Comparison of ENCODE assay signal across 7 cellular contexts in genomic region chr1:15652130-15652529, GRCh38. TPM values are rescaled to one million over a fixed set of nuclear protein-coding genes. Genes with fewer than 3 reads are reported as not detected.
A peak's percentile ranks its signal among the peaks of the same experiment; 100 is the strongest.
DNase-seq lines count a peak whose midpoint lies in the region; ATAC-seq, FAIRE-seq and TF ChIP-seq lines count a peak whose summit lies in the region.
"Not testable (repeated sequence)": the region's sequence is repeated elsewhere in the genome, so short reads cannot be mapped to it uniquely, and the experiment has no call there.

No MANE protein-coding gene starts in this region.

- peaks cover 23 to 82% of the 10 kb centered on the region in 2 experiments; a peak in 2 of 3 replicates for H3K36me3 ChIP-seq in HEK293 (ENCODE audit: control insufficient read depth in 2 of 2, insufficient read depth in 1 of 2, low read length in 2 of 2)
- H3K36me3 ChIP-seq in K562 (ENCODE audit: control insufficient read depth, insufficient read depth, low read length) = peaks cover 86% of the 10 kb centered on the region
- H3K36me3 ChIP-seq in HepG2 (replicated peaks in 1 of 2; ENCODE audit: control insufficient read depth in 1 of 2, insufficient read depth in 2 of 2, low read length in 2 of 2) = peaks cover 18 to 78% of the 10 kb centered on the region in 2 experiments
- H3K36me3 ChIP-seq in psoas muscle (ENCODE audit: insufficient read depth in 1 of 2, low read depth in 1 of 2) = peaks cover 2 to 95% of the 10 kb centered on the region in 2 donors
- H3K36me3 ChIP-seq in gastrocnemius medialis = peaks cover 3 to 41% of the 10 kb centered on the region in 2 donors

- not testable (repeated sequence) for H3K4me3 ChIP-seq in HEK293 (ENCODE audit: low read depth, low read length); K562; HepG2 (replicated peaks in 1 of 3; ENCODE audit: insufficient read depth in 1 of 3, low read depth in 2 of 3, low read length in 3 of 3); psoas muscle; gastrocnemius medialis

- peaks cover 34% of the 10 kb centered on the region for H3K36me3 Mint-ChIP-seq in T-helper 2 cell treated with Interferon-gamma antibody and Interleukin-4, amounts not matched to agents 5 μg/mL and 100 μg/mL, for 36 hours (ENCODE audit: low read depth)
- H3K36me3 Mint-ChIP-seq in activated naive CD8-positive, alpha-beta T cell treated with anti-CD3 and anti-CD28 coated beads for 36 hours = not testable (repeated sequence)

- TF ChIP-seq RAD21 in K562 (CRISPR knock-in tag; conservative IDR thresholded peaks at IDR 0.05 in 1 of 2, IDR thresholded peaks at IDR 0.05 in 1 of 2); HepG2 (CRISPR knock-in tag; IDR thresholded peaks at IDR 0.05): not testable (repeated sequence)

- not testable (repeated sequence) for DNase-seq in T-helper 2 cell treated with Interferon-gamma antibody and Interleukin-4, amounts not matched to agents 5 μg/mL and 100 μg/mL, for 36 hours (ENCODE audit: low spot score); activated naive CD8-positive, alpha-beta T cell treated with anti-CD3 and anti-CD28 coated beads for 36 hours; K562 (ENCODE audit: extremely low read depth in 1 of 4, low spot score in 3 of 4); HepG2 (ENCODE audit: low spot score); psoas muscle; gastrocnemius medialis

- not testable (repeated sequence) for H3K9me1 ChIP-seq in K562 (ENCODE audit: control insufficient read depth, insufficient read depth, low read length)

- H3K27me3 ChIP-seq in K562 (ENCODE audit: control insufficient read depth in 2 of 2, insufficient read depth in 2 of 2, low read length in 2 of 2); HepG2 (ENCODE audit: control insufficient read depth in 1 of 2, insufficient read depth in 2 of 2, low read length in 2 of 2); psoas muscle (ENCODE audit: insufficient read depth in 3 of 3, low read length in 2 of 3); gastrocnemius medialis: not testable (repeated sequence)

- not testable (repeated sequence) for FAIRE-seq in K562 (lab: Jason Lieb, UNC); HepG2 (lab: Jason Lieb, UNC)

- not testable (repeated sequence) for ATAC-seq in K562, HepG2, psoas muscle, gastrocnemius medialis

- not testable (repeated sequence) for H3K9ac ChIP-seq in K562 (ENCODE audit: insufficient read depth in 1 of 2, low read depth in 2 of 2, low read length in 2 of 2); HepG2 (ENCODE audit: insufficient read depth, low read depth, low read length)

- not testable (repeated sequence) for H3K4me1 Mint-ChIP-seq in T-helper 2 cell treated with Interferon-gamma antibody and Interleukin-4, amounts not matched to agents 5 μg/mL and 100 μg/mL, for 36 hours (ENCODE audit: low read depth); activated naive CD8-positive, alpha-beta T cell treated with anti-CD3 and anti-CD28 coated beads for 36 hours

- CTCF ChIA-PET in HEK293 (lab: Yijun Ruan, JAX); K562 (lab: Yijun Ruan, JAX; ENCODE audit: low intra/inter-chr PET ratio); HepG2 (lab: Yijun Ruan, JAX; ENCODE audit: low intra/inter-chr PET ratio, low total read pairs): not testable (repeated sequence)

- not testable (repeated sequence) for H3K9me3 ChIP-seq in HEK293 (ENCODE audit: control insufficient read depth, insufficient read depth, low read depth, low read length); K562 (replicated peaks; ENCODE audit: control insufficient read depth, insufficient read depth, low read depth, low read length); HepG2 (ENCODE audit: low read length); psoas muscle; gastrocnemius medialis

- intact Hi-C loops in K562 (cut with micrococcal nuclease); HepG2 (cut with micrococcal nuclease; ENCODE audit: unreplicated experiment); psoas muscle (cut with DNase I); gastrocnemius medialis (cut with DNase I; ENCODE audit: low total_unique reads): not testable (repeated sequence)

- peak overlapping the region; percentile 7 for H3K27ac Mint-ChIP-seq in T-helper 2 cell treated with Interferon-gamma antibody and Interleukin-4, amounts not matched to agents 5 μg/mL and 100 μg/mL, for 36 hours
- peak overlapping the region; percentile 56 for H3K27ac Mint-ChIP-seq in activated naive CD8-positive, alpha-beta T cell treated with anti-CD3 and anti-CD28 coated beads for 36 hours

- H3K27me3 Mint-ChIP-seq in T-helper 2 cell treated with Interferon-gamma antibody and Interleukin-4, amounts not matched to agents 5 μg/mL and 100 μg/mL, for 36 hours (ENCODE audit: low read depth); activated naive CD8-positive, alpha-beta T cell treated with anti-CD3 and anti-CD28 coated beads for 36 hours: not testable (repeated sequence)

- TF ChIP-seq POLR2A in K562 (conservative IDR thresholded peaks at IDR 0.05); HepG2 (IDR thresholded peaks at IDR 0.05; ENCODE audit: insufficient read depth in 1 of 2, low read depth in 2 of 2, low read length in 2 of 2); gastrocnemius medialis (IDR thresholded peaks at IDR 0.05): not testable (repeated sequence)

- not testable (repeated sequence) for H3K4me3 Mint-ChIP-seq in T-helper 2 cell treated with Interferon-gamma antibody and Interleukin-4, amounts not matched to agents 5 μg/mL and 100 μg/mL, for 36 hours; activated naive CD8-positive, alpha-beta T cell treated with anti-CD3 and anti-CD28 coated beads for 36 hours

- H3K27ac ChIP-seq in HEK293 (ENCODE audit: extremely low read depth, low read depth, low read length); K562 (ENCODE audit: extremely low read depth, low read depth, low read length); HepG2 (ENCODE audit: extremely low read length, insufficient read depth, low read length): not testable (repeated sequence)
- H3K27ac ChIP-seq in psoas muscle (peak overlapping the region; percentile 58), gastrocnemius medialis (peak overlapping the region in 3 of 4 donors; percentile 4 to 42 (median 36))

- H3K9me3 Mint-ChIP-seq in T-helper 2 cell treated with Interferon-gamma antibody and Interleukin-4, amounts not matched to agents 5 μg/mL and 100 μg/mL, for 36 hours; activated naive CD8-positive, alpha-beta T cell treated with anti-CD3 and anti-CD28 coated beads for 36 hours: not testable (repeated sequence)

- H3K79me2 ChIP-seq in K562 (ENCODE audit: control insufficient read depth, insufficient read depth, low read length); HepG2 (ENCODE audit: insufficient read depth, low read length): not testable (repeated sequence)

- not testable (repeated sequence) for H2AFZ ChIP-seq in K562 (ENCODE audit: low read depth, low read length); HepG2 (ENCODE audit: low read length)

- in situ Hi-C loops in K562 (cut with MboI); HepG2 (cut with HindIII; ENCODE audit: extremely low pct_ligation_motif_present, low pct_unique_long_range_greater_than_20kb); gastrocnemius medialis (cut with MboI; ENCODE audit: low sequenced_read_pairs in 4 of 4): not testable (repeated sequence)

- POLR2A ChIA-PET in HEK293 (lab: Yijun Ruan, JAX) (interaction anchor here (0.6 kb wide), 1 partner anchor 1030 kb away, joined by 6 read pairs; no protein-coding TSS in a partner anchor), K562 (lab: Yijun Ruan, JAX) (interaction anchor here (0.7 kb wide), 1 partner anchor 173 kb away, joined by 3 read pairs; no protein-coding TSS in a partner anchor)
- POLR2A ChIA-PET in HepG2 (lab: Yijun Ruan, JAX) = not testable (repeated sequence)

- WGBS in K562 (ENCODE audit: insufficient coverage, low coverage, missing lambda C conversion rate) = 94% methylated on average over 5 of the region's 6 CpGs
- 86% methylated on average over 6 of the region's 6 CpGs for WGBS in HepG2 (ENCODE audit: low lambda C conversion rate)
- 82 to 99% (median 88%) methylated on average over 6 of the region's 6 CpGs for WGBS in psoas muscle, 3 donors

- not testable (repeated sequence) for BruUV-seq in K562 (replicated peaks; lab: Mats Ljungman, UMichigan); HepG2 (replicated peaks; lab: Mats Ljungman, UMichigan)

- not testable (repeated sequence) for TF ChIP-seq CTCF in HEK293 (tag by site-specific recombination; IDR thresholded peaks at IDR 0.05); K562 (IDR thresholded peaks at IDR 0.05 in 2 of 3, conservative IDR thresholded peaks at IDR 0.05 in 1 of 3; ENCODE audit: insufficient read depth in 2 of 3, low read depth in 1 of 3, low read length in 3 of 3); HepG2 (CRISPR knock-in tag; IDR thresholded peaks at IDR 0.05); psoas muscle (IDR thresholded peaks at IDR 0.05); gastrocnemius medialis (IDR thresholded peaks at IDR 0.05 in 4 of 5, conservative IDR thresholded peaks at IDR 0.05 in 1 of 5)

- TF ChIP-seq EP300 in K562 (IDR thresholded peaks at IDR 0.05; ENCODE audit: low read length); HepG2 (IDR thresholded peaks at IDR 0.05; ENCODE audit: low read depth in 2 of 2, low read length in 2 of 2); HepG2 (CRISPR knock-in tag; IDR thresholded peaks at IDR 0.05; ENCODE audit: borderline replicate concordance): not testable (repeated sequence)

- not testable (repeated sequence) for H4K20me1 ChIP-seq in K562 (replicated peaks; ENCODE audit: control insufficient read depth, insufficient read depth, low read length)
- peaks cover 11% of the 10 kb centered on the region; the same call in 1 of the 2 replicates for H4K20me1 ChIP-seq in HepG2 (ENCODE audit: insufficient read depth, low read length)

- not testable (repeated sequence) for H3K4me1 ChIP-seq in HEK293 (ENCODE audit: control insufficient read depth, insufficient read depth, low read length); K562 (replicated peaks in 1 of 2; ENCODE audit: control insufficient read depth in 2 of 2, insufficient read depth in 2 of 2, low read length in 2 of 2); HepG2 (ENCODE audit: insufficient read depth, low read length)
- peaks cover 24% of the 10 kb centered on the region for H3K4me1 ChIP-seq in psoas muscle
- H3K4me1 ChIP-seq in gastrocnemius medialis = peaks cover 23 to 24% of the 10 kb centered on the region in 2 donors

- not testable (repeated sequence) for H3K4me2 ChIP-seq in K562 (ENCODE audit: insufficient read depth, low read length); HepG2 (ENCODE audit: low read depth, low read length)

RNA-seq across cellular contexts. Expression of gene PLEKHM2, which starts 32.0 kb away (rescaled TPM):
- total RNA-seq in activated naive CD8-positive, alpha-beta T cell treated with anti-CD3 and anti-CD28 coated beads for 36 hours = 10 to 100 TPM; 45.4 to 50.6 TPM
- 33.4 and 106 TPM in 2 replicates for total RNA-seq in K562 (2011; cell fraction: chromatin; rRNA removed; ENCODE audit: low replicate concordance)
- 69.5 and 71.2 TPM in 2 replicates for total RNA-seq in K562 (2011; cell fraction: nucleolus; rRNA removed)
- total RNA-seq in K562 (2011; cell fraction: nucleoplasm; rRNA removed) = 36.4 and 44.3 TPM in 2 replicates
- total RNA-seq in K562 (2014; rRNA removed) (28.6 and 36.7 TPM in 2 replicates), K562 (2014; rRNA removed; fragmentation: Illumina TruSeq; extraction: Trizol) (7.8 and 15.6 TPM in 2 replicates), K562 (2015; rRNA removed; fragmentation: Illumina TruSeq; extraction: Trizol) (33.2 and 34.3 TPM in 2 replicates), K562 (2021) (63.7 and 65.3 TPM in 2 replicates), HepG2 (2016; rRNA removed; fragmentation: Illumina TruSeq; extraction: Trizol) (16.0 and 16.5 TPM in 2 replicates), psoas muscle (100 to 1,000 TPM; 137 to 177 (median 156) TPM), gastrocnemius medialis (100 to 1,000 TPM in 3 of 4 donors, 10 to 100 TPM in 1; 86.7 to 170 (median 144) TPM)
- polyA plus RNA-seq in K562 (2011; rRNA removed) (34.9 and 54.1 TPM in 2 replicates), K562 (2014; fragmentation: Illumina TruSeq; extraction: Trizol) (35.1 and 47.8 TPM in 2 replicates), K562 (2014; fragmentation: Nextera tagmentation; extraction: Ambion mirVana) (under 1 TPM; 0.27 to 0.78 TPM), K562 (2014; rRNA removed) (41.1 and 42.7 TPM in 2 replicates), HepG2 (2011; rRNA removed) (27.3 and 34.0 TPM in 2 replicates), psoas muscle (100 to 1,000 TPM in 1 of 3 donors, 10 to 100 TPM in 2; 78.1 to 167 (median 86.8) TPM)
- 50.7 and 63.4 TPM in 2 replicates for polyA plus RNA-seq in K562 (2011; cell fraction: cytosol; rRNA removed)
- polyA plus RNA-seq in K562 (2011; cell fraction: nucleus; rRNA removed) = 122 and 150 TPM in 2 replicates
- polyA plus RNA-seq in K562 (2012) = 43.7 and 66.8 TPM in 2 replicates
- 17.2 and 24.3 TPM in 2 replicates for polyA minus RNA-seq in K562 (2011; rRNA and poly(A)+ RNA removed)
- 35.5 and 58.1 TPM in 2 replicates for polyA minus RNA-seq in K562 (2011; cell fraction: cytosol; rRNA and poly(A)+ RNA removed)
- polyA minus RNA-seq in K562 (2011; cell fraction: nucleus; rRNA and poly(A)+ RNA removed) = 17.6 and 24.7 TPM in 2 replicates
- 8.1 TPM in 2 replicates for total RNA-seq in HepG2 (2016; cell fraction: cytosol; rRNA removed; fragmentation: Illumina TruSeq; extraction: Trizol; ENCODE audit: low read depth)
- 13.6 and 18.8 TPM in 2 replicates for total RNA-seq in HepG2 (2016; cell fraction: insoluble cytoplasmic fraction; rRNA removed; fragmentation: Illumina TruSeq; extraction: Trizol)
- total RNA-seq in HepG2 (2016; cell fraction: membrane; rRNA removed; fragmentation: Illumina TruSeq; extraction: Trizol) = 24.3 and 24.5 TPM in 2 replicates
- total RNA-seq in HepG2 (2016; cell fraction: nucleus; rRNA removed; fragmentation: Illumina TruSeq; extraction: Trizol) = 11.3 and 15.4 TPM in 2 replicates
- 18.9 and 29.3 TPM in 2 replicates for polyA plus RNA-seq in HepG2 (2011; cell fraction: cytosol; rRNA removed)
- polyA plus RNA-seq in HepG2 (2011; cell fraction: nucleus; rRNA removed) = 58.0 and 66.7 TPM in 2 replicates
- 15.7 and 19.3 TPM in 2 replicates for polyA plus RNA-seq in HepG2 (2012)
- 8.8 and 9.4 TPM in 2 replicates for polyA plus RNA-seq in HepG2 (2016; cell fraction: cytosol; fragmentation: Illumina TruSeq; extraction: Trizol; ENCODE audit: low read depth)
- 16.1 and 23.7 TPM in 2 replicates for polyA plus RNA-seq in HepG2 (2016; cell fraction: insoluble cytoplasmic fraction; fragmentation: Illumina TruSeq; extraction: Trizol; ENCODE audit: low read depth)
- 20.7 and 24.2 TPM in 2 replicates for polyA plus RNA-seq in HepG2 (2016; cell fraction: membrane; fragmentation: Illumina TruSeq; extraction: Trizol; ENCODE audit: low read depth)
- polyA plus RNA-seq in HepG2 (2016; cell fraction: nucleus; fragmentation: Illumina TruSeq; extraction: Trizol; ENCODE audit: insufficient read depth, low read depth) = 32.6 and 36.7 TPM in 2 replicates
- 51.5 and 64.7 TPM in 2 replicates for polyA minus RNA-seq in HepG2 (2011; rRNA and poly(A)+ RNA removed; ENCODE audit: low replicate concordance)
- 18.3 and 18.9 TPM in 2 replicates for polyA minus RNA-seq in HepG2 (2011; cell fraction: cytosol; rRNA and poly(A)+ RNA removed)
- 8.8 and 9.9 TPM in 2 replicates for polyA minus RNA-seq in HepG2 (2011; cell fraction: nucleus; rRNA and poly(A)+ RNA removed)

RNA-seq across cellular contexts. Expression of gene DDI2, which starts 34.9 kb away (rescaled TPM):
- 10 to 100 TPM; 45.4 to 45.9 TPM for total RNA-seq in activated naive CD8-positive, alpha-beta T cell treated with anti-CD3 and anti-CD28 coated beads for 36 hours
- 185 and 291 TPM in 2 replicates for total RNA-seq in K562 (2011; cell fraction: chromatin; rRNA removed; ENCODE audit: low replicate concordance)
- total RNA-seq in K562 (2011; cell fraction: nucleolus; rRNA removed) = 109 and 114 TPM in 2 replicates
- total RNA-seq in K562 (2011; cell fraction: nucleoplasm; rRNA removed) = 211 and 265 TPM in 2 replicates
- total RNA-seq in K562 (2014; rRNA removed) (21.2 and 31.5 TPM in 2 replicates), K562 (2014; rRNA removed; fragmentation: Illumina TruSeq; extraction: Trizol) (29.3 and 31.8 TPM in 2 replicates), K562 (2015; rRNA removed; fragmentation: Illumina TruSeq; extraction: Trizol) (23.6 and 23.9 TPM in 2 replicates), K562 (2021) (48.4 and 50.1 TPM in 2 replicates), HepG2 (2016; rRNA removed; fragmentation: Illumina TruSeq; extraction: Trizol) (25.7 and 34.0 TPM in 2 replicates), psoas muscle (10 to 100 TPM; 23.8 to 80.2 (median 39.5) TPM), gastrocnemius medialis (10 to 100 TPM; 19.0 to 86.7 (median 34.2) TPM)
- polyA plus RNA-seq in K562 (2011; rRNA removed) (14.5 and 16.3 TPM in 2 replicates), K562 (2014; fragmentation: Illumina TruSeq; extraction: Trizol) (27.4 and 32.0 TPM in 2 replicates), K562 (2014; fragmentation: Nextera tagmentation; extraction: Ambion mirVana) (1 to 10 TPM; 6.5 to 7.3 TPM), K562 (2014; rRNA removed) (17.1 and 19.1 TPM in 2 replicates), HepG2 (2011; rRNA removed) (8.5 and 10.1 TPM in 2 replicates), psoas muscle (10 to 100 TPM in 2 of 3 donors, 1 to 10 TPM in 1; 4.8 to 35.4 (median 18.7) TPM)
- 8.1 and 10.8 TPM in 2 replicates for polyA plus RNA-seq in K562 (2011; cell fraction: cytosol; rRNA removed)
- 31.8 and 38.6 TPM in 2 replicates for polyA plus RNA-seq in K562 (2011; cell fraction: nucleus; rRNA removed)
- 11.9 and 18.2 TPM in 2 replicates for polyA plus RNA-seq in K562 (2012)
- 65.5 and 71.7 TPM in 2 replicates for polyA minus RNA-seq in K562 (2011; rRNA and poly(A)+ RNA removed)
- 19.4 and 25.7 TPM in 2 replicates for polyA minus RNA-seq in K562 (2011; cell fraction: cytosol; rRNA and poly(A)+ RNA removed)
- 76.7 and 116 TPM in 2 replicates for polyA minus RNA-seq in K562 (2011; cell fraction: nucleus; rRNA and poly(A)+ RNA removed)
- 5.9 and 7.5 TPM in 2 replicates for total RNA-seq in HepG2 (2016; cell fraction: cytosol; rRNA removed; fragmentation: Illumina TruSeq; extraction: Trizol; ENCODE audit: low read depth)
- 26.2 and 32.2 TPM in 2 replicates for total RNA-seq in HepG2 (2016; cell fraction: insoluble cytoplasmic fraction; rRNA removed; fragmentation: Illumina TruSeq; extraction: Trizol)
- 11.2 and 13.9 TPM in 2 replicates for total RNA-seq in HepG2 (2016; cell fraction: membrane; rRNA removed; fragmentation: Illumina TruSeq; extraction: Trizol)
- 41.5 and 50.4 TPM in 2 replicates for total RNA-seq in HepG2 (2016; cell fraction: nucleus; rRNA removed; fragmentation: Illumina TruSeq; extraction: Trizol)
- 5.5 and 7.7 TPM in 2 replicates for polyA plus RNA-seq in HepG2 (2011; cell fraction: cytosol; rRNA removed)
- polyA plus RNA-seq in HepG2 (2011; cell fraction: nucleus; rRNA removed) = 19.8 and 23.2 TPM in 2 replicates
- 19.5 and 23.0 TPM in 2 replicates for polyA plus RNA-seq in HepG2 (2012)
- polyA plus RNA-seq in HepG2 (2016; cell fraction: cytosol; fragmentation: Illumina TruSeq; extraction: Trizol; ENCODE audit: low read depth) = 1.1 and 1.3 TPM in 2 replicates
- 22.9 and 23.8 TPM in 2 replicates for polyA plus RNA-seq in HepG2 (2016; cell fraction: insoluble cytoplasmic fraction; fragmentation: Illumina TruSeq; extraction: Trizol; ENCODE audit: low read depth)
- polyA plus RNA-seq in HepG2 (2016; cell fraction: membrane; fragmentation: Illumina TruSeq; extraction: Trizol; ENCODE audit: low read depth) = 2.7 and 3.3 TPM in 2 replicates
- polyA plus RNA-seq in HepG2 (2016; cell fraction: nucleus; fragmentation: Illumina TruSeq; extraction: Trizol; ENCODE audit: insufficient read depth, low read depth) = 23.7 and 25.3 TPM in 2 replicates
- 38.4 and 51.6 TPM in 2 replicates for polyA minus RNA-seq in HepG2 (2011; rRNA and poly(A)+ RNA removed; ENCODE audit: low replicate concordance)
- 15.5 and 15.8 TPM in 2 replicates for polyA minus RNA-seq in HepG2 (2011; cell fraction: cytosol; rRNA and poly(A)+ RNA removed)
- 118 and 145 TPM in 2 replicates for polyA minus RNA-seq in HepG2 (2011; cell fraction: nucleus; rRNA and poly(A)+ RNA removed)
